2 cellular contexts compared by ENCODE assay signal in genomic region chr7:428387-428786, GRCh38.
TF ChIP-seq lines count a peak whose summit lies in the region.

No MANE protein-coding gene starts in this region.

TF ChIP-seq in K562, 482 proteins besides CTCF, POLR2A, EP300 and RAD21 (continued from another document):
- TF ChIP-seq MAX (CRISPR knock-in tag; IDR thresholded peaks at IDR 0.05) (peak; percentile 70), SAFB2 (IDR thresholded peaks at IDR 0.05; ENCODE audit: borderline replicate concordance, low read depth, low read length, severe bottlenecking) (no peak), E2F6 (IDR thresholded peaks at IDR 0.05; ENCODE audit: borderline replicate concordance in 1 of 2, extremely low read depth in 1 of 2, insufficient read depth in 1 of 2, insufficient read length in 1 of 2, low read depth in 1 of 2, low read length in 1 of 2, poor library complexity in 1 of 2, severe bottlenecking in 1 of 2) (peak; percentile 38 to 74), PTTG1 (tag; IDR thresholded peaks at IDR 0.05; ENCODE audit: low read depth) (no peak), ETV5 (CRISPR knock-in tag; IDR thresholded peaks at IDR 0.05; ENCODE audit: low read depth) (no peak), RNF2 (IDR thresholded peaks at IDR 0.05) (no peak), THRB (CRISPR knock-in tag; conservative IDR thresholded peaks at IDR 0.05) (no peak), MBD2 (IDR thresholded peaks at IDR 0.05; ENCODE audit: borderline replicate concordance, low read depth) (no peak), NCOA2 (IDR thresholded peaks at IDR 0.05; ENCODE audit: partially characterized antibody in 2 of 2) (no peak), RAD51 (IDR thresholded peaks at IDR 0.05; ENCODE audit: borderline replicate concordance, low read depth) (peak; percentile 39; the same call in 1 of the 2 replicates), ZNF395 (CRISPR knock-in tag; IDR thresholded peaks at IDR 0.05) (no peak), FIP1L1 (IDR thresholded peaks at IDR 0.05; ENCODE audit: low read depth, low read length, poor library complexity, severe bottlenecking) (no peak), USF2 (CRISPR knock-in tag; IDR thresholded peaks at IDR 0.05) (peak; percentile 36; the same call in 1 of the 2 replicates), ZNF77 (CRISPR knock-in tag; IDR thresholded peaks at IDR 0.05) (no peak), ZSCAN29 (IDR thresholded peaks at IDR 0.05) (no peak), ZFX (CRISPR knock-in tag; IDR thresholded peaks at IDR 0.05) (no peak), USF1 (CRISPR knock-in tag; IDR thresholded peaks at IDR 0.05) (peak; percentile 72)
TF ChIP-seq in K562: peak in this region for 6.

TF ChIP-seq in H1, 55 proteins besides CTCF, POLR2A, EP300 and RAD21 (continued from another document):
- TF ChIP-seq CEBPB (IDR thresholded peaks at IDR 0.05; ENCODE audit: low read depth, low read length) = no peak
- TF ChIP-seq MAFK (IDR thresholded peaks at IDR 0.05; ENCODE audit: low read depth, low read length) = no peak
- TF ChIP-seq SIX5 (IDR thresholded peaks at IDR 0.05; ENCODE audit: low read depth, low read length) = no peak
- no peak for TF ChIP-seq TAF1 (IDR thresholded peaks at IDR 0.05; ENCODE audit: low read depth, low read length)
- no peak for TF ChIP-seq MAX (IDR thresholded peaks at IDR 0.05)
- TF ChIP-seq TCF12 (IDR thresholded peaks at IDR 0.05; ENCODE audit: low read depth, low read length) = no peak
- no peak for TF ChIP-seq CBX8 (IDR thresholded peaks at IDR 0.05; ENCODE audit: borderline replicate concordance, low read depth, low read length)
- TF ChIP-seq TAF7 (optimal IDR thresholded peaks at IDR 0.05; ENCODE audit: borderline replicate concordance, low read depth, low read length) = no peak
- no peak for TF ChIP-seq KDM1A (IDR thresholded peaks at IDR 0.05; ENCODE audit: borderline replicate concordance, low read length)
- TF ChIP-seq EGR1 (IDR thresholded peaks at IDR 0.05; ENCODE audit: borderline replicate concordance, low read depth, low read length) = peak; percentile 89; the same call in 1 of the 2 replicates
